ENCODE assay signal across 8 cellular contexts in genomic region chr22:39117585-39118191, GRCh38.
DNase-seq lines count a peak whose midpoint lies in the region; ATAC-seq and TF ChIP-seq lines count a peak whose summit lies in the region.

No MANE protein-coding gene starts in this region.

- no peaks in the 10 kb centered on the region for H3K9me3 ChIP-seq in DOHH2 (ENCODE audit: control insufficient read depth, insufficient read depth, low read length)

- DNase-seq in RKO (ENCODE audit: low spot score) = peak; percentile 20
- DNase-seq in activated T-helper 1 cell treated with anti-CD3 and anti-CD28 coated beads, Interleukin-2, amount 50 U/mL, for 16 hours (ENCODE audit: low read depth in 1 of 2, low spot score in 1 of 2) = peak; percentile 45 to 46
- peak; percentile 23 for DNase-seq in foreskin melanocyte
- peak; percentile 31 to 69 (median 41) for DNase-seq in stimulated activated CD4-positive, alpha-beta T cell treated with anti-CD3 and anti-CD28 coated beads, Interleukin-1b, Interleukin-23, amount 100 ng/mL, for 24 hours (ENCODE audit: low read depth in 4 of 4, low spot score in 1 of 4)
- no peak for DNase-seq in amniotic stem cell (lab: John Stamatoyannopoulos, UW)

- no peaks in the 10 kb centered on the region for H3K9me2 ChIP-seq in DOHH2 (replicated peaks; ENCODE audit: control insufficient read depth, low read length)

- peak overlapping the region; percentile 28 for H3K4me2 ChIP-seq in DOHH2 (ENCODE audit: low read length)

- no peaks in the 10 kb centered on the region for H4K20me1 ChIP-seq in DOHH2 (ENCODE audit: control insufficient read depth, insufficient read depth, low read depth, low read length)

- TF ChIP-seq CTCF in DOHH2 (IDR thresholded peaks at IDR 0.05; ENCODE audit: low read depth, low read length, poor library complexity, severe bottlenecking) = peak; percentile 72

- no peaks in the 10 kb centered on the region for H3K27me3 ChIP-seq in DOHH2 (ENCODE audit: control insufficient read depth, low read length)

- H3K4me3 ChIP-seq in DOHH2 (ENCODE audit: low read length) = no peak overlapping the region

- no peak overlapping the region for H3K27ac ChIP-seq in DOHH2 (ENCODE audit: low read depth, low read length)

- peaks cover 16% of the 10 kb centered on the region for H3F3A ChIP-seq in DOHH2 (ENCODE audit: control insufficient read depth, insufficient read depth)

- H3K79me2 ChIP-seq in DOHH2 (ENCODE audit: control insufficient read depth, low read length) = no peaks in the 10 kb centered on the region

- peaks cover 36% of the 10 kb centered on the region for H3K4me1 ChIP-seq in DOHH2 (ENCODE audit: control insufficient read depth, low read length)

- peak; percentile 52 for ATAC-seq in HG02943 (IDR thresholded peaks at IDR 0.05; ENCODE audit: low read depth, unreplicated experiment)
- ATAC-seq in HG03025 (IDR thresholded peaks at IDR 0.05; ENCODE audit: low FRiP score, unreplicated experiment) = no peak

- no peaks in the 10 kb centered on the region for H3K36me3 ChIP-seq in DOHH2 (ENCODE audit: control insufficient read depth, low read length)
